In the genomic region with DNA sequence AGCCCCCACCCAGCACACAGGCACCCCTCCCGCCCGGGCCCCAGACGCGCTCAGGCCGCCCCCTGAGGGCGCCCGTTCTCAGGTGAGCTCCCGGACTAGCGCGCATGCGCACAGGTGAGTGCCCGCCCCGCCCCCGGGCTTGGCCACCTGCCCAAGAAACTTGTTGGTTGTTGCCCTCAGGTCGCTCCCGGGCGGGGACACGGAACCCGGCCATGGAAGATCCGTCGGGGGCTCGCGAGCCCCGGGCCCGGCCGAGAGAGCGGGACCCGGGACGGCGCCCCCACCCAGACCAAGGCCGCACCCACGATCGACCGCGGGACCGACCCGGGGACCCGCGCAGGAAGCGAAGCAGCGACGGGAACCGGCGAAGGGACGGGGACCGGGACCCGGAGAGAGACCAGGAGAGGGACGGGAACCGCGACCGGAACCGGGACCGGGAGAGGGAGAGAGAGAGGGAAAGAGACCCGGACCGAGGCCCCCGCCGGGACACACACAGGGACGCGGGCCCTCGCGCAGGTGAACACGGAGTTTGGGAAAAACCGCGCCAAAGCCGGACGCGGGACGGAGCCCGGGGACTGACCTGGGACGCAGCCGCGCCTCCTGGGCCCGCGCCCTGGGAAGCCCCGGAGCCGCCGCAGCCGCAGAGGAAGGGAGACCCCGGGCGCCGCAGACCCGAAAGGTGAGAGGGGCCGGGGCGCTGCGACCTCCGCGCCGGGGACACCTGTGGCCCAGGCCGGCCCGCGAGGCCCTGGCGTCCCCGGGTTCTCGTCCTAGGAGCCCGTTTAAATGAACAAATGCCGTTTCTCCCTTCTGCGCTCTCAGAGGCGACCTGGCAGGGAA, we compare ENCODE assay signal across 1 cellular context.
TF ChIP-seq lines count a peak whose summit lies in the region.

A gene with protein sequence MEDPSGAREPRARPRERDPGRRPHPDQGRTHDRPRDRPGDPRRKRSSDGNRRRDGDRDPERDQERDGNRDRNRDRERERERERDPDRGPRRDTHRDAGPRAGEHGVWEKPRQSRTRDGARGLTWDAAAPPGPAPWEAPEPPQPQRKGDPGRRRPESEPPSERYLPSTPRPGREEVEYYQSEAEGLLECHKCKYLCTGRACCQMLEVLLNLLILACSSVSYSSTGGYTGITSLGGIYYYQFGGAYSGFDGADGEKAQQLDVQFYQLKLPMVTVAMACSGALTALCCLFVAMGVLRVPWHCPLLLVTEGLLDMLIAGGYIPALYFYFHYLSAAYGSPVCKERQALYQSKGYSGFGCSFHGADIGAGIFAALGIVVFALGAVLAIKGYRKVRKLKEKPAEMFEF (plus strand): TSS at position 167 of the 840 bp plus-strand sequence. CDS start 46 bp downstream, at position 213.

TF ChIP-seq in HepG2, 621 proteins besides CTCF, POLR2A, EP300 and RAD21 (continued from another document and continues in another):
- TF ChIP-seq, protein P1, sequence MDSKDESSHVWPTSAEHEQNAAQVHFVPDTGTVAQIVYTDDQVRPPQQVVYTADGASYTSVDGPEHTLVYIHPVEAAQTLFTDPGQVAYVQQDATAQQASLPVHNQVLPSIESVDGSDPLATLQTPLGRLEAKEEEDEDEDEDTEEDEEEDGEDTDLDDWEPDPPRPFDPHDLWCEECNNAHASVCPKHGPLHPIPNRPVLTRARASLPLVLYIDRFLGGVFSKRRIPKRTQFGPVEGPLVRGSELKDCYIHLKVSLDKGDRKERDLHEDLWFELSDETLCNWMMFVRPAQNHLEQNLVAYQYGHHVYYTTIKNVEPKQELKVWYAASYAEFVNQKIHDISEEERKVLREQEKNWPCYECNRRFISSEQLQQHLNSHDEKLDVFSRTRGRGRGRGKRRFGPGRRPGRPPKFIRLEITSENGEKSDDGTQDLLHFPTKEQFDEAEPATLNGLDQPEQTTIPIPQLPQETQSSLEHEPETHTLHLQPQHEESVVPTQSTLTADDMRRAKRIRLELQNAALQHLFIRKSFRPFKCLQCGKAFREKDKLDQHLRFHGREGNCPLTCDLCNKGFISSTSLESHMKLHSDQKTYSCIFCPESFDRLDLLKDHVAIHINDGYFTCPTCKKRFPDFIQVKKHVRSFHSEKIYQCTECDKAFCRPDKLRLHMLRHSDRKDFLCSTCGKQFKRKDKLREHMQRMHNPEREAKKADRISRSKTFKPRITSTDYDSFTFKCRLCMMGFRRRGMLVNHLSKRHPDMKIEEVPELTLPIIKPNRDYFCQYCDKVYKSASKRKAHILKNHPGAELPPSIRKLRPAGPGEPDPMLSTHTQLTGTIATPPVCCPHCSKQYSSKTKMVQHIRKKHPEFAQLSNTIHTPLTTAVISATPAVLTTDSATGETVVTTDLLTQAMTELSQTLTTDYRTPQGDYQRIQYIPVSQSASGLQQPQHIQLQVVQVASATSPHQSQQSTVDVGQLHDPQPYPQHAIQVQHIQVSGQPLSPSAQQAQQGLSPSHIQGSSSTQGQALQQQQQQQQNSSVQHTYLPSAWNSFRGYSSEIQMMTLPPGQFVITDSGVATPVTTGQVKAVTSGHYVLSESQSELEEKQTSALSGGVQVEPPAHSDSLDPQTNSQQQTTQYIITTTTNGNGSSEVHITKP (CRISPR knock-in tag; IDR thresholded peaks at IDR 0.05; ENCODE audit: low read depth) = no peak
- TF ChIP-seq, protein P2, sequence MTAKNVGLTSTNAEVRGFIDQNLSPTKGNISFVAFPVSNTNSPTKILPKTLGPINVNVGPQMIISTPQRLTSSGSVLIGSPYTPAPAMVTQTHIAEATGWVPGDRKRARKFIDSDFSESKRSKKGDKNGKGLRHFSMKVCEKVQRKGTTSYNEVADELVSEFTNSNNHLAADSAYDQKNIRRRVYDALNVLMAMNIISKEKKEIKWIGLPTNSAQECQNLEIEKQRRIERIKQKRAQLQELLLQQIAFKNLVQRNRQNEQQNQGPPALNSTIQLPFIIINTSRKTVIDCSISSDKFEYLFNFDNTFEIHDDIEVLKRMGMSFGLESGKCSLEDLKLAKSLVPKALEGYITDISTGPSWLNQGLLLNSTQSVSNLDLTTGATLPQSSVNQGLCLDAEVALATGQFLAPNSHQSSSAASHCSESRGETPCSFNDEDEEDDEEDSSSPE (CRISPR knock-in tag; IDR thresholded peaks at IDR 0.05) = peak; percentile 47
- TF ChIP-seq NCOR1 (IDR thresholded peaks at IDR 0.05; ENCODE audit: borderline replicate concordance, low read length) = no peak
- TF ChIP-seq, protein P3, sequence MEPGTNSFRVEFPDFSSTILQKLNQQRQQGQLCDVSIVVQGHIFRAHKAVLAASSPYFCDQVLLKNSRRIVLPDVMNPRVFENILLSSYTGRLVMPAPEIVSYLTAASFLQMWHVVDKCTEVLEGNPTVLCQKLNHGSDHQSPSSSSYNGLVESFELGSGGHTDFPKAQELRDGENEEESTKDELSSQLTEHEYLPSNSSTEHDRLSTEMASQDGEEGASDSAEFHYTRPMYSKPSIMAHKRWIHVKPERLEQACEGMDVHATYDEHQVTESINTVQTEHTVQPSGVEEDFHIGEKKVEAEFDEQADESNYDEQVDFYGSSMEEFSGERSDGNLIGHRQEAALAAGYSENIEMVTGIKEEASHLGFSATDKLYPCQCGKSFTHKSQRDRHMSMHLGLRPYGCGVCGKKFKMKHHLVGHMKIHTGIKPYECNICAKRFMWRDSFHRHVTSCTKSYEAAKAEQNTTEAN (CRISPR knock-in tag; conservative IDR thresholded peaks at IDR 0.05) = 0 out of 2 replicates have a peak, but pooled peaks have one; percentile 29
- TF ChIP-seq, protein P4, sequence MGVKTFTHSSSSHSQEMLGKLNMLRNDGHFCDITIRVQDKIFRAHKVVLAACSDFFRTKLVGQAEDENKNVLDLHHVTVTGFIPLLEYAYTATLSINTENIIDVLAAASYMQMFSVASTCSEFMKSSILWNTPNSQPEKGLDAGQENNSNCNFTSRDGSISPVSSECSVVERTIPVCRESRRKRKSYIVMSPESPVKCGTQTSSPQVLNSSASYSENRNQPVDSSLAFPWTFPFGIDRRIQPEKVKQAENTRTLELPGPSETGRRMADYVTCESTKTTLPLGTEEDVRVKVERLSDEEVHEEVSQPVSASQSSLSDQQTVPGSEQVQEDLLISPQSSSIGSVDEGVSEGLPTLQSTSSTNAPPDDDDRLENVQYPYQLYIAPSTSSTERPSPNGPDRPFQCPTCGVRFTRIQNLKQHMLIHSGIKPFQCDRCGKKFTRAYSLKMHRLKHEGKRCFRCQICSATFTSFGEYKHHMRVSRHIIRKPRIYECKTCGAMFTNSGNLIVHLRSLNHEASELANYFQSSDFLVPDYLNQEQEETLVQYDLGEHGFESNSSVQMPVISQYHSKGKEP (CRISPR knock-in tag; IDR thresholded peaks at IDR 0.05) = no peak
- TF ChIP-seq NR3C1 (CRISPR knock-in tag; IDR thresholded peaks at IDR 0.05) = no peak
- peak; percentile 26; the same call in 1 of the 2 replicates for TF ChIP-seq NFATC3 (CRISPR knock-in tag; IDR thresholded peaks at IDR 0.05)
- TF ChIP-seq SRY (CRISPR knock-in tag; IDR thresholded peaks at IDR 0.05) = peak; percentile 66; the same call in 1 of the 2 replicates
- no peak for TF ChIP-seq NFIB (CRISPR knock-in tag; IDR thresholded peaks at IDR 0.05; ENCODE audit: borderline replicate concordance)
- TF ChIP-seq HDAC6 (IDR thresholded peaks at IDR 0.05; ENCODE audit: low read depth, low read length) = no peak
- no peak for TF ChIP-seq ZNF629 (CRISPR knock-in tag; conservative IDR thresholded peaks at IDR 0.05)
- TF ChIP-seq ARID2 (CRISPR knock-in tag; IDR thresholded peaks at IDR 0.05; ENCODE audit: borderline replicate concordance) = 0 out of 2 replicates have a peak, but pooled peaks have one; percentile 63
- TF ChIP-seq, protein P5, sequence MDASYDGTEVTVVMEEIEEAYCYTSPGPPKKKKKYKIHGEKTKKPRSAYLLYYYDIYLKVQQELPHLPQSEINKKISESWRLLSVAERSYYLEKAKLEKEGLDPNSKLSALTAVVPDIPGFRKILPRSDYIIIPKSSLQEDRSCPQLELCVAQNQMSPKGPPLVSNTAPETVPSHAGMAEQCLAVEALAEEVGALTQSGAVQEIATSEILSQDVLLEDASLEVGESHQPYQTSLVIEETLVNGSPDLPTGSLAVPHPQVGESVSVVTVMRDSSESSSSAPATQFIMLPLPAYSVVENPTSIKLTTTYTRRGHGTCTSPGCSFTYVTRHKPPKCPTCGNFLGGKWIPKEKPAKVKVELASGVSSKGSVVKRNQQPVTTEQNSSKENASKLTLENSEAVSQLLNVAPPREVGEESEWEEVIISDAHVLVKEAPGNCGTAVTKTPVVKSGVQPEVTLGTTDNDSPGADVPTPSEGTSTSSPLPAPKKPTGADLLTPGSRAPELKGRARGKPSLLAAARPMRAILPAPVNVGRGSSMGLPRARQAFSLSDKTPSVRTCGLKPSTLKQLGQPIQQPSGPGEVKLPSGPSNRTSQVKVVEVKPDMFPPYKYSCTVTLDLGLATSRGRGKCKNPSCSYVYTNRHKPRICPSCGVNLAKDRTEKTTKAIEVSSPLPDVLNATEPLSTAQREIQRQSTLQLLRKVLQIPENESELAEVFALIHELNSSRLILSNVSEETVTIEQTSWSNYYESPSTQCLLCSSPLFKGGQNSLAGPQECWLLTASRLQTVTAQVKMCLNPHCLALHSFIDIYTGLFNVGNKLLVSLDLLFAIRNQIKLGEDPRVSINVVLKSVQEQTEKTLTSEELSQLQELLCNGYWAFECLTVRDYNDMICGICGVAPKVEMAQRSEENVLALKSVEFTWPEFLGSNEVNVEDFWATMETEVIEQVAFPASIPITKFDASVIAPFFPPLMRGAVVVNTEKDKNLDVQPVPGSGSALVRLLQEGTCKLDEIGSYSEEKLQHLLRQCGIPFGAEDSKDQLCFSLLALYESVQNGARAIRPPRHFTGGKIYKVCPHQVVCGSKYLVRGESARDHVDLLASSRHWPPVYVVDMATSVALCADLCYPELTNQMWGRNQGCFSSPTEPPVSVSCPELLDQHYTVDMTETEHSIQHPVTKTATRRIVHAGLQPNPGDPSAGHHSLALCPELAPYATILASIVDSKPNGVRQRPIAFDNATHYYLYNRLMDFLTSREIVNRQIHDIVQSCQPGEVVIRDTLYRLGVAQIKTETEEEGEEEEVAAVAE (CRISPR knock-in tag; IDR thresholded peaks at IDR 0.05; ENCODE audit: borderline replicate concordance) = 0 out of 2 replicates have a peak, but pooled peaks have one; percentile 12
- no peak for TF ChIP-seq ZNF724P (CRISPR knock-in tag; IDR thresholded peaks at IDR 0.05; ENCODE audit: borderline replicate concordance)
- TF ChIP-seq GFI1 (CRISPR knock-in tag; IDR thresholded peaks at IDR 0.05; ENCODE audit: borderline replicate concordance) = peak; percentile 34; the same call in 1 of the 2 replicates
- peak; percentile 63 for TF ChIP-seq ERF (CRISPR knock-in tag; IDR thresholded peaks at IDR 0.05)
- TF ChIP-seq, protein P6, sequence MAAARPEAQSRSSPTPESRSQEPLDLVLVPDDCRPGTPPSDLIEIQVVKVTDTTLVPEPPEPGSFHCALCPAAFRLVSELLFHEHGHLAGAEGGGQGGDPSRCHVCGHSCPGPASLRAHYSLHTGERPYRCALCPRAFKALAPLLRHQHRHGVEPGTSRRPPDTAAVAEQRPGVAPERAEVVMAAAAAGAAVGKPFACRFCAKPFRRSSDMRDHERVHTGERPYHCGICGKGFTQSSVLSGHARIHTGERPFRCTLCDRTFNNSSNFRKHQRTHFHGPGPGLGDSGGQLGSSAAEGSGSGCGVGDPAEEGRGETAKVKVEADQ (CRISPR knock-in tag; IDR thresholded peaks at IDR 0.05; ENCODE audit: borderline replicate concordance) = peak; percentile 44; the same call in 1 of the 2 replicates
- TF ChIP-seq, protein P7, sequence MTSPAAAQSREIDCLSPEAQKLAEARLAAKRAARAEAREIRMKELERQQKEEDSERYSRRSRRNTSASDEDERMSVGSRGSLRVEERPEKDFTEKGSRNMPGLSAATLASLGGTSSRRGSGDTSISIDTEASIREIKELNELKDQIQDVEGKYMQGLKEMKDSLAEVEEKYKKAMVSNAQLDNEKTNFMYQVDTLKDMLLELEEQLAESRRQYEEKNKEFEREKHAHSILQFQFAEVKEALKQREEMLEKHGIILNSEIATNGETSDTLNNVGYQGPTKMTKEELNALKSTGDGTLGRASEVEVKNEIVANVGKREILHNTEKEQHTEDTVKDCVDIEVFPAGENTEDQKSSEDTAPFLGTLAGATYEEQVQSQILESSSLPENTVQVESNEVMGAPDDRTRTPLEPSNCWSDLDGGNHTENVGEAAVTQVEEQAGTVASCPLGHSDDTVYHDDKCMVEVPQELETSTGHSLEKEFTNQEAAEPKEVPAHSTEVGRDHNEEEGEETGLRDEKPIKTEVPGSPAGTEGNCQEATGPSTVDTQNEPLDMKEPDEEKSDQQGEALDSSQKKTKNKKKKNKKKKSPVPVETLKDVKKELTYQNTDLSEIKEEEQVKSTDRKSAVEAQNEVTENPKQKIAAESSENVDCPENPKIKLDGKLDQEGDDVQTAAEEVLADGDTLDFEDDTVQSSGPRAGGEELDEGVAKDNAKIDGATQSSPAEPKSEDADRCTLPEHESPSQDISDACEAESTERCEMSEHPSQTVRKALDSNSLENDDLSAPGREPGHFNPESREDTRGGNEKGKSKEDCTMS (CRISPR knock-in tag; conservative IDR thresholded peaks at IDR 0.05) = no peak
- TF ChIP-seq HOXD1 (CRISPR knock-in tag; IDR thresholded peaks at IDR 0.05) = peak; percentile 41; the same call in 1 of the 2 replicates
- TF ChIP-seq SOX6 (IDR thresholded peaks at IDR 0.05) = no peak
- TF ChIP-seq SOX6 (CRISPR knock-in tag; IDR thresholded peaks at IDR 0.05) = no peak
- no peak for TF ChIP-seq ZSCAN12 (CRISPR knock-in tag; IDR thresholded peaks at IDR 0.05)
- TF ChIP-seq MYC (CRISPR knock-in tag; IDR thresholded peaks at IDR 0.05; ENCODE audit: borderline replicate concordance) = peak; percentile 36; the same call in 1 of the 2 replicates
- no peak for TF ChIP-seq EED (CRISPR knock-in tag; IDR thresholded peaks at IDR 0.05)
- TF ChIP-seq, protein P8, sequence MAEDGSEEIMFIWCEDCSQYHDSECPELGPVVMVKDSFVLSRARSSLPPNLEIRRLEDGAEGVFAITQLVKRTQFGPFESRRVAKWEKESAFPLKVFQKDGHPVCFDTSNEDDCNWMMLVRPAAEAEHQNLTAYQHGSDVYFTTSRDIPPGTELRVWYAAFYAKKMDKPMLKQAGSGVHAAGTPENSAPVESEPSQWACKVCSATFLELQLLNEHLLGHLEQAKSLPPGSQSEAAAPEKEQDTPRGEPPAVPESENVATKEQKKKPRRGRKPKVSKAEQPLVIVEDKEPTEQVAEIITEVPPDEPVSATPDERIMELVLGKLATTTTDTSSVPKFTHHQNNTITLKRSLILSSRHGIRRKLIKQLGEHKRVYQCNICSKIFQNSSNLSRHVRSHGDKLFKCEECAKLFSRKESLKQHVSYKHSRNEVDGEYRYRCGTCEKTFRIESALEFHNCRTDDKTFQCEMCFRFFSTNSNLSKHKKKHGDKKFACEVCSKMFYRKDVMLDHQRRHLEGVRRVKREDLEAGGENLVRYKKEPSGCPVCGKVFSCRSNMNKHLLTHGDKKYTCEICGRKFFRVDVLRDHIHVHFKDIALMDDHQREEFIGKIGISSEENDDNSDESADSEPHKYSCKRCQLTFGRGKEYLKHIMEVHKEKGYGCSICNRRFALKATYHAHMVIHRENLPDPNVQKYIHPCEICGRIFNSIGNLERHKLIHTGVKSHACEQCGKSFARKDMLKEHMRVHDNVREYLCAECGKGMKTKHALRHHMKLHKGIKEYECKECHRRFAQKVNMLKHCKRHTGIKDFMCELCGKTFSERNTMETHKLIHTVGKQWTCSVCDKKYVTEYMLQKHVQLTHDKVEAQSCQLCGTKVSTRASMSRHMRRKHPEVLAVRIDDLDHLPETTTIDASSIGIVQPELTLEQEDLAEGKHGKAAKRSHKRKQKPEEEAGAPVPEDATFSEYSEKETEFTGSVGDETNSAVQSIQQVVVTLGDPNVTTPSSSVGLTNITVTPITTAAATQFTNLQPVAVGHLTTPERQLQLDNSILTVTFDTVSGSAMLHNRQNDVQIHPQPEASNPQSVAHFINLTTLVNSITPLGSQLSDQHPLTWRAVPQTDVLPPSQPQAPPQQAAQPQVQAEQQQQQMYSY (CRISPR knock-in tag; IDR thresholded peaks at IDR 0.05) = no peak; the same call in 1 of the 2 replicates
- TF ChIP-seq ZMYM2 (CRISPR knock-in tag; IDR thresholded peaks at IDR 0.05) = no peak
- TF ChIP-seq IKZF1 (IDR thresholded peaks at IDR 0.05) = no peak
- no peak for TF ChIP-seq HNRNPH1 (optimal IDR thresholded peaks at IDR 0.05; ENCODE audit: low read depth, low read length)
